9 cellular contexts compared by ENCODE assay signal in genomic region chr1:44801491-44802305, GRCh38. TPM values are rescaled to one million over a fixed set of nuclear protein-coding genes. Genes with fewer than 3 reads are reported as not detected.
DNase-seq lines count a peak whose midpoint lies in the region; ATAC-seq and TF ChIP-seq lines count a peak whose summit lies in the region.
"Had no signal": no experiment of that assay in that cellular context is flagged by ENCODE, and none has a peak within 500 bp of the region (broad histone marks: within the 10 kb centered on the region; RNA-seq: fewer than 3 reads in every experiment).

No MANE protein-coding gene starts in this region.

- H3K27me3 ChIP-seq in sigmoid colon: no peaks in the 10 kb centered on the region

- peaks cover 59% of the 10 kb centered on the region for H3K4me1 Mint-ChIP-seq in activated CD4-positive, alpha-beta memory T cell treated with anti-CD3 and anti-CD28 coated beads, Interleukin-2, amount 10 ng/mL, durations not matched to agents 7 days and 5 days

- no peak for DNase-seq in activated CD4-positive, alpha-beta memory T cell treated with anti-CD3 and anti-CD28 coated beads, Interleukin-2, amount 10 ng/mL, durations not matched to agents 7 days and 5 days
- DNase-seq in fibroblast of pulmonary artery (ENCODE audit: low read depth) (no peak), sigmoid colon (peak; percentile 70), SKM-1 (lab: John Stamatoyannopoulos, UW; ENCODE audit: unreplicated experiment) (no peak), mucosa of gallbladder (ENCODE audit: low spot score) (no peak), T-helper 9 cell (no peak)

- intact Hi-C loops in sigmoid colon (cut with DNase I): loop anchor here (2.0 to 10.0 kb wide), 2 partner anchors 17 to 693 kb away; partner anchors contain the start of gene TESK2

- H3K36me3 Mint-ChIP-seq in activated CD4-positive, alpha-beta memory T cell treated with anti-CD3 and anti-CD28 coated beads, Interleukin-2, amount 10 ng/mL, durations not matched to agents 7 days and 5 days (ENCODE audit: low read depth): peaks cover 52% of the 10 kb centered on the region

- no peaks in the 10 kb centered on the region for H3K27me3 Mint-ChIP-seq in activated CD4-positive, alpha-beta memory T cell treated with anti-CD3 and anti-CD28 coated beads, Interleukin-2, amount 10 ng/mL, durations not matched to agents 7 days and 5 days

- H3K27ac Mint-ChIP-seq in activated CD4-positive, alpha-beta memory T cell treated with anti-CD3 and anti-CD28 coated beads, Interleukin-2, amount 10 ng/mL, durations not matched to agents 7 days and 5 days: peak overlapping the region; percentile 96

- H3K9me3 ChIP-seq in sigmoid colon: no peaks in the 10 kb centered on the region

- CTCF ChIA-PET in activated CD4-positive, alpha-beta memory T cell treated with anti-CD3 and anti-CD28 coated beads, Interleukin-2, amount 10 ng/mL, durations not matched to agents 7 days and 5 days (lab: Charles Lee): interaction anchor here (0.6 to 6.4 kb wide), 7 partner anchors 8 to 547 kb away, joined by 5 to 76 read pairs (median 16); partner anchors contain the start of genes BEST4 and BTBD19

- H3K4me3 ChIP-seq in GM12875 (ENCODE audit: low read depth, low read length) (peak overlapping the region; percentile 29), fibroblast of pulmonary artery (replicated peaks; ENCODE audit: low read depth, low read length) (peak overlapping the region; percentile 87), sigmoid colon (peak overlapping the region; percentile 15 to 87 (median 74))

- no peak for ATAC-seq in GM19351 (IDR thresholded peaks at IDR 0.05; ENCODE audit: unreplicated experiment)

- H3K9me3 Mint-ChIP-seq in activated CD4-positive, alpha-beta memory T cell treated with anti-CD3 and anti-CD28 coated beads, Interleukin-2, amount 10 ng/mL, durations not matched to agents 7 days and 5 days: no peaks in the 10 kb centered on the region

- POLR2A ChIA-PET in activated CD4-positive, alpha-beta memory T cell treated with anti-CD3 and anti-CD28 coated beads, Interleukin-2, amount 10 ng/mL, durations not matched to agents 7 days and 5 days (lab: Charles Lee): interaction anchor here (0.6 to 16.4 kb wide), 16 partner anchors 8 to 538 kb away, joined by 3 to 960 read pairs (median 14); partner anchors contain the start of genes BTBD19, EIF2B3, HECTD3 and MUTYH

- peak overlapping the region; percentile 90 for H3K4me3 Mint-ChIP-seq in activated CD4-positive, alpha-beta memory T cell treated with anti-CD3 and anti-CD28 coated beads, Interleukin-2, amount 10 ng/mL, durations not matched to agents 7 days and 5 days

- 67 to 83% methylated on average over 13 of the region's 13 CpGs for WGBS in sigmoid colon, 2 donors

- TF ChIP-seq POLR2A in sigmoid colon (IDR thresholded peaks at IDR 0.05): no peak

- TF ChIP-seq EP300 in sigmoid colon (IDR thresholded peaks at IDR 0.05): no peak

- H3K27ac ChIP-seq in sigmoid colon: peak overlapping the region; percentile 25 to 95 (median 74)

- H3K36me3 ChIP-seq in sigmoid colon: peaks cover 0 to 40% (median 10%) of the 10 kb centered on the region in 4 donors

- H3K4me1 ChIP-seq in sigmoid colon: peaks cover 5 to 51% (median 27%) of the 10 kb centered on the region in 4 donors

- no peak for TF ChIP-seq CTCF in GM12875 (IDR thresholded peaks at IDR 0.05; ENCODE audit: borderline replicate concordance, insufficient read depth, low read depth, low read length)
- TF ChIP-seq CTCF in fibroblast of pulmonary artery (IDR thresholded peaks at IDR 0.05; ENCODE audit: low read length, missing control alignments): no peak
- TF ChIP-seq CTCF in sigmoid colon (IDR thresholded peaks at IDR 0.05): no peak

RNA-seq across cellular contexts. Expression of gene PLK3, which starts 1.5 kb away (rescaled TPM):
- 10 to 100 TPM; 62.8 to 63.5 TPM for total RNA-seq in activated CD4-positive, alpha-beta memory T cell treated with anti-CD3 and anti-CD28 coated beads, Interleukin-2, amount 10 ng/mL, durations not matched to agents 7 days and 5 days
- total RNA-seq in sigmoid colon (10 to 100 TPM in 2 of 4 donors, 1 to 10 TPM in 2; 8.2 to 28.1 (median 11.0) TPM), mucosa of gallbladder (14.7 TPM)
- 10 to 100 TPM in 2 of 3 donors, 1 to 10 TPM in 1; 7.2 to 12.1 (median 10.2) TPM for polyA plus RNA-seq in sigmoid colon

RNA-seq across cellular contexts. Expression of gene DYNLT4, which starts 5.5 kb away (rescaled TPM):
- total RNA-seq in activated CD4-positive, alpha-beta memory T cell treated with anti-CD3 and anti-CD28 coated beads, Interleukin-2, amount 10 ng/mL, durations not matched to agents 7 days and 5 days: 1 to 10 TPM; 1.9 to 2.2 TPM
- total RNA-seq in sigmoid colon: 1 to 10 TPM in 1 of 4 donors, not detected in 3; 1.1 TPM
- polyA plus RNA-seq in sigmoid colon: under 1 TPM in 1 of 3 donors, not detected in 2; 0.20 TPM
- total RNA-seq in mucosa of gallbladder: not detected
- total RNA-seq: HT1080 had no signal

RNA-seq across cellular contexts. Expression of gene BTBD19, which starts 6.6 kb away (rescaled TPM):
- 1 to 10 TPM; 8.4 to 8.7 TPM for total RNA-seq in activated CD4-positive, alpha-beta memory T cell treated with anti-CD3 and anti-CD28 coated beads, Interleukin-2, amount 10 ng/mL, durations not matched to agents 7 days and 5 days
- total RNA-seq in sigmoid colon (1 to 10 TPM; 2.7 to 9.4 (median 3.2) TPM), mucosa of gallbladder (7.8 TPM)
- polyA plus RNA-seq in sigmoid colon: 1 to 10 TPM in 1 of 3 donors, under 1 TPM in 1, not detected in 1; 0.60 to 2.3 TPM

RNA-seq across cellular contexts. Expression of gene BEST4, which starts 13.7 kb away (rescaled TPM):
- total RNA-seq in activated CD4-positive, alpha-beta memory T cell treated with anti-CD3 and anti-CD28 coated beads, Interleukin-2, amount 10 ng/mL, durations not matched to agents 7 days and 5 days: 1 to 10 TPM; 1.0 to 1.3 TPM
- total RNA-seq in sigmoid colon: 1 to 10 TPM in 1 of 4 donors, under 1 TPM in 1, not detected in 2; 0.33 to 1.1 TPM
- polyA plus RNA-seq in sigmoid colon: 10 to 100 TPM in 2 of 3 donors, 1 to 10 TPM in 1; 6.0 to 37.1 (median 10.2) TPM
- total RNA-seq in mucosa of gallbladder: 0.37 TPM
- total RNA-seq: HT1080 had no signal

RNA-seq across cellular contexts. Expression of gene RPS8, which starts 26.4 kb away (rescaled TPM):
- total RNA-seq in activated CD4-positive, alpha-beta memory T cell treated with anti-CD3 and anti-CD28 coated beads, Interleukin-2, amount 10 ng/mL, durations not matched to agents 7 days and 5 days: 1,000 to 10,000 TPM; 1,610 to 1,658 TPM
- total RNA-seq in sigmoid colon: 1,000 to 10,000 TPM; 2,554 to 3,717 (median 3,009) TPM
- 1,000 to 10,000 TPM; 1,996 to 3,223 (median 2,310) TPM for polyA plus RNA-seq in sigmoid colon
- 1,176 TPM for total RNA-seq in mucosa of gallbladder

Comparison
In these comparisons a context has a peak if more than half of its experiments do, and no peak if none do; other contexts are left out.
1. H3K4me3 ChIP-seq: peak in every context shown above with its lines; median percentile 87 in fibroblast of pulmonary artery; 74 in sigmoid colon; 29 in GM12875.